ENCODE assay signal across 9 cellular contexts in genomic region chr6:37314803-37315515, GRCh38. TPM values are rescaled to one million over a fixed set of nuclear protein-coding genes. Genes with fewer than 3 reads are reported as not detected.
DNase-seq lines count a peak whose midpoint lies in the region; ATAC-seq and TF ChIP-seq lines count a peak whose summit lies in the region.
"Had no signal": no experiment of that assay in that cellular context is flagged by ENCODE, and none has a peak within 500 bp of the region (broad histone marks: within the 10 kb centered on the region; RNA-seq: fewer than 3 reads in every experiment).

No MANE protein-coding gene starts in this region.

- peaks cover 17% of the 10 kb centered on the region for H3K4me1 Mint-ChIP-seq in activated naive CD4-positive, alpha-beta T cell treated with anti-CD3 and anti-CD28 coated beads, Interleukin-2, amount 10 ng/mL, durations not matched to agents 7 days and 5 days
- H3K4me1 Mint-ChIP-seq in stimulated activated effector memory CD8-positive, alpha-beta T cell treated with anti-CD3 and anti-CD28 coated beads, Interleukin-12 subunit alpha, Interleukin-12 subunit beta, amount 100 ng/mL, for 72 hours, result peaks cover 6% of the 10 kb centered on the region

- no peak for TF ChIP-seq POLR2A in sigmoid colon (IDR thresholded peaks at IDR 0.05)

- CTCF ChIA-PET in AG04450 (lab: Charles Lee), result interaction anchor here (0.5 to 4.3 kb wide), 7 partner anchors 9 to 404 kb away, joined by 3 to 34 read pairs (median 3); no protein-coding TSS in a partner anchor
- CTCF ChIA-PET in activated naive CD4-positive, alpha-beta T cell treated with anti-CD3 and anti-CD28 coated beads, Interleukin-2, amount 10 ng/mL, durations not matched to agents 7 days and 5 days (lab: Charles Lee), result interaction anchor here (0.5 to 14.7 kb wide), 28 partner anchors 10 to 548 kb away, joined by 3 to 182 read pairs (median 4); partner anchors contain the start of gene CMTR1

- TF ChIP-seq EP300 in sigmoid colon (IDR thresholded peaks at IDR 0.05), result no peak

- H3K9me3 Mint-ChIP-seq in activated naive CD4-positive, alpha-beta T cell treated with anti-CD3 and anti-CD28 coated beads, Interleukin-2, amount 10 ng/mL, durations not matched to agents 7 days and 5 days, result no peaks in the 10 kb centered on the region
- H3K9me3 Mint-ChIP-seq in stimulated activated effector memory CD8-positive, alpha-beta T cell treated with anti-CD3 and anti-CD28 coated beads, Interleukin-12 subunit alpha, Interleukin-12 subunit beta, amount 100 ng/mL, for 72 hours, result no peaks in the 10 kb centered on the region
- H3K9me3 Mint-ChIP-seq: dendritic cell treated with granulocyte-macrophage colony-stimulating factor and Interleukin-4, amounts not matched to agents 40 ng/mL and 50 ng/mL, for 4 days had no signal

- 65 to 69% methylated on average over 11 of the region's 11 CpGs for WGBS in sigmoid colon, 2 donors

- DNase-seq in AG04450 (ENCODE audit: low read depth, low spot score), result no peak
- DNase-seq in GM19240 (ENCODE audit: insufficient read length, low spot score), result peak; percentile 38
- peak; percentile 31 to 39 for DNase-seq in NOMO-1 (lab: John Stamatoyannopoulos, UW; ENCODE audit: unreplicated experiment in 2 of 2)
- peak; percentile 75 for DNase-seq in activated naive CD4-positive, alpha-beta T cell treated with anti-CD3 and anti-CD28 coated beads, Interleukin-2, amount 10 ng/mL, durations not matched to agents 7 days and 5 days
- peak; percentile 76 for DNase-seq in iPS-NIHi7 (ENCODE audit: extremely low spot score)
- peak in 1 of 2 donors; percentile 55 for DNase-seq in stimulated activated effector memory CD8-positive, alpha-beta T cell treated with anti-CD3 and anti-CD28 coated beads, Interleukin-12 subunit alpha, Interleukin-12 subunit beta, amount 100 ng/mL, for 72 hours (ENCODE audit: low spot score in 2 of 2)
- DNase-seq in NCI-H2107 (lab: John Stamatoyannopoulos, UW), result no peak
- DNase-seq in sigmoid colon, result no peak

- H3K4me3 ChIP-seq in AG04450 (ENCODE audit: low read depth, low read length) (no peak overlapping the region), sigmoid colon (no peak overlapping the region)

- POLR2A ChIA-PET in AG04450 (lab: Yijun Ruan, JAX), result interaction anchor here (0.6 kb wide), 1 partner anchor 139 kb away, joined by 5 read pairs; no protein-coding TSS in a partner anchor

- H3K36me3 Mint-ChIP-seq in activated naive CD4-positive, alpha-beta T cell treated with anti-CD3 and anti-CD28 coated beads, Interleukin-2, amount 10 ng/mL, durations not matched to agents 7 days and 5 days, result peaks cover 24% of the 10 kb centered on the region
- peaks cover 27% of the 10 kb centered on the region for H3K36me3 Mint-ChIP-seq in stimulated activated effector memory CD8-positive, alpha-beta T cell treated with anti-CD3 and anti-CD28 coated beads, Interleukin-12 subunit alpha, Interleukin-12 subunit beta, amount 100 ng/mL, for 72 hours

- no peak overlapping the region for H3K27ac ChIP-seq in AG04450 (ENCODE audit: low read depth, low read length)
- H3K27ac ChIP-seq in sigmoid colon, result no peak overlapping the region

- peaks cover 0 to 17% (median 14%) of the 10 kb centered on the region in 4 donors for H3K4me1 ChIP-seq in sigmoid colon

- peaks cover 10 to 68% (median 25%) of the 10 kb centered on the region in 4 donors for H3K36me3 ChIP-seq in sigmoid colon

- peak; percentile 73 for ATAC-seq in stimulated activated effector memory CD8-positive, alpha-beta T cell treated with anti-CD3 and anti-CD28 coated beads, Interleukin-12 subunit alpha, Interleukin-12 subunit beta, amount 100 ng/mL, for 72 hours

- no peak overlapping the region for H3K4me3 Mint-ChIP-seq in activated naive CD4-positive, alpha-beta T cell treated with anti-CD3 and anti-CD28 coated beads, Interleukin-2, amount 10 ng/mL, durations not matched to agents 7 days and 5 days
- no peak overlapping the region for H3K4me3 Mint-ChIP-seq in stimulated activated effector memory CD8-positive, alpha-beta T cell treated with anti-CD3 and anti-CD28 coated beads, Interleukin-12 subunit alpha, Interleukin-12 subunit beta, amount 100 ng/mL, for 72 hours
- H3K4me3 Mint-ChIP-seq: dendritic cell treated with granulocyte-macrophage colony-stimulating factor and Interleukin-4, amounts not matched to agents 40 ng/mL and 50 ng/mL, for 4 days had no signal

- no peak overlapping the region for H3K27ac Mint-ChIP-seq in activated naive CD4-positive, alpha-beta T cell treated with anti-CD3 and anti-CD28 coated beads, Interleukin-2, amount 10 ng/mL, durations not matched to agents 7 days and 5 days
- peak overlapping the region; percentile 38 for H3K27ac Mint-ChIP-seq in stimulated activated effector memory CD8-positive, alpha-beta T cell treated with anti-CD3 and anti-CD28 coated beads, Interleukin-12 subunit alpha, Interleukin-12 subunit beta, amount 100 ng/mL, for 72 hours
- H3K27ac Mint-ChIP-seq: dendritic cell treated with granulocyte-macrophage colony-stimulating factor and Interleukin-4, amounts not matched to agents 40 ng/mL and 50 ng/mL, for 4 days had no signal

- no peaks in the 10 kb centered on the region for H3K27me3 Mint-ChIP-seq in activated naive CD4-positive, alpha-beta T cell treated with anti-CD3 and anti-CD28 coated beads, Interleukin-2, amount 10 ng/mL, durations not matched to agents 7 days and 5 days
- H3K27me3 Mint-ChIP-seq: dendritic cell treated with granulocyte-macrophage colony-stimulating factor and Interleukin-4, amounts not matched to agents 40 ng/mL and 50 ng/mL, for 4 days had no signal

- H3K9me3 ChIP-seq in AG04450 (ENCODE audit: control insufficient read depth, insufficient read depth, low read length) (no peaks in the 10 kb centered on the region), sigmoid colon (no peaks in the 10 kb centered on the region)

- no peaks in the 10 kb centered on the region for H3K27me3 ChIP-seq in AG04450 (ENCODE audit: control insufficient read depth, insufficient read depth, low read length)
- no peaks in the 10 kb centered on the region for H3K27me3 ChIP-seq in sigmoid colon

- intact Hi-C loops in sigmoid colon (cut with DNase I), result no loop called here

- TF ChIP-seq CTCF in AG04450 (IDR thresholded peaks at IDR 0.05; ENCODE audit: low read depth, low read length) (peak; percentile 57), sigmoid colon (IDR thresholded peaks at IDR 0.05) (no peak)

RNA-seq across cellular contexts. Expression of gene RNF8, which starts 38.8 kb away (rescaled TPM):
- polyA plus RNA-seq in AG04450 (2011; rRNA removed) (20.1 and 26.3 TPM in 2 replicates), sigmoid colon (10 to 100 TPM; 10.2 to 12.3 (median 11.6) TPM)
- polyA minus RNA-seq in AG04450 (2011; rRNA and poly(A)+ RNA removed), result 10.2 and 11.7 TPM in 2 replicates
- 10 to 100 TPM in 2 of 4 donors, 1 to 10 TPM in 2; 8.8 to 18.5 (median 12.7) TPM for total RNA-seq in sigmoid colon

RNA-seq across cellular contexts. Expression of gene TMEM217, which starts 57.0 kb away (rescaled TPM):
- 7.7 and 7.8 TPM in 2 replicates for polyA plus RNA-seq in AG04450 (2011; rRNA removed)
- polyA minus RNA-seq in AG04450 (2011; rRNA and poly(A)+ RNA removed), result 4.0 and 7.6 TPM in 2 replicates
- total RNA-seq in sigmoid colon, result 1 to 10 TPM in 2 of 4 donors, under 1 TPM in 1, not detected in 1; 0.55 to 5.3 (median 1.1) TPM
- under 1 TPM; 0.60 to 0.90 (median 0.69) TPM for polyA plus RNA-seq in sigmoid colon

RNA-seq across cellular contexts. Expression of gene TBC1D22B, which starts 57.4 kb away (rescaled TPM):
- 9.7 and 9.8 TPM in 2 replicates for polyA plus RNA-seq in AG04450 (2011; rRNA removed)
- polyA minus RNA-seq in AG04450 (2011; rRNA and poly(A)+ RNA removed), result 7.5 and 8.7 TPM in 2 replicates
- 1 to 10 TPM; 6.1 to 7.2 (median 6.3) TPM for total RNA-seq in sigmoid colon
- 10 to 100 TPM in 1 of 3 donors, 1 to 10 TPM in 2; 8.6 to 10.8 (median 9.5) TPM for polyA plus RNA-seq in sigmoid colon

Comparison
In these comparisons a context has a peak if more than half of its experiments do, and no peak if none do; other contexts are left out.
1. DNase-seq: peak in GM19240 (single experiment), NOMO-1 (2 of 2), activated naive CD4-positive, alpha-beta T cell treated with anti-CD3 and anti-CD28 coated beads, Interleukin-2, amount 10 ng/mL, durations not matched to agents 7 days and 5 days (single experiment) and iPS-NIHi7 (single experiment); none in AG04450 (single experiment), NCI-H2107 (single experiment) and sigmoid colon (single experiment).